Comparison of ENCODE assay signal across 17 cellular contexts in genomic region chr16:9124908-9125584, GRCh38. TPM values are rescaled to one million over a fixed set of nuclear protein-coding genes. Genes with fewer than 3 reads are reported as not detected.
DNase-seq lines count a peak whose midpoint lies in the region; ATAC-seq and TF ChIP-seq lines count a peak whose summit lies in the region.
"Had no signal": no experiment of that assay in that cellular context is flagged by ENCODE, and none has a peak within 500 bp of the region (broad histone marks: within the 10 kb centered on the region; RNA-seq: fewer than 3 reads in every experiment).

No MANE protein-coding gene starts in this region.

- no peak overlapping the region for H3K4me3 ChIP-seq in thyroid gland (replicated peaks in 1 of 3)
- H3K4me3 ChIP-seq: lower lobe of right lung had no signal

- H3K14ac ChIP-seq in H9 (ENCODE audit: insufficient read depth, low read length): no peak overlapping the region

- TF ChIP-seq POLR2A in thyroid gland (IDR thresholded peaks at IDR 0.05): no peak

- H3K79me1 ChIP-seq in H9 (ENCODE audit: insufficient read depth, low read depth, low read length, poor library complexity, severe bottlenecking): no peaks in the 10 kb centered on the region

- peaks cover 4% of the 10 kb centered on the region; the same call in 1 of the 2 replicates for H3K4me1 ChIP-seq in H9 (ENCODE audit: insufficient read depth, low read length)
- peaks cover 0 to 28% of the 10 kb centered on the region in 2 donors for H3K4me1 ChIP-seq in thyroid gland

- H3K4me3 Mint-ChIP-seq in H9 (no peak overlapping the region; a peak in 1 of 5 replicates), memory B cell (no peak overlapping the region)
- H3K4me3 Mint-ChIP-seq in activated T-helper 1 cell treated with anti-CD3 and anti-CD28 coated beads, Interleukin-12 subunit alpha, Interleukin-12 subunit beta, Interleukin-2, Interleukin-4 antibody, amounts not matched to agents 30 ng/mL and 10 ng/mL and 1 ng/mL, durations not matched to agents 14 hours and 24 hours and 36 hours: no peak overlapping the region

- H2AFZ ChIP-seq in H9 (ENCODE audit: low read length): no peak overlapping the region
- H2AFZ ChIP-seq: parathyroid adenoma had no signal

- H4K91ac ChIP-seq in H9 (ENCODE audit: insufficient read length, low read depth, low read length): no peak overlapping the region

- no peaks in the 10 kb centered on the region for H3K27me3 ChIP-seq in H9 (ENCODE audit: insufficient read depth, low read length)
- H3K27me3 ChIP-seq in thyroid gland: no peaks in the 10 kb centered on the region

- H2AK5ac ChIP-seq in H9 (ENCODE audit: insufficient read length, low read length): no peak overlapping the region

- H2BK15ac ChIP-seq in H9 (ENCODE audit: low read depth, low read length): no peak overlapping the region

- no peak overlapping the region for H3K18ac ChIP-seq in H9 (ENCODE audit: insufficient read length, low read depth, low read length)

- TF ChIP-seq CTCF in C4-2B (conservative IDR thresholded peaks at IDR 0.05) (no peak), H9 (conservative IDR thresholded peaks at IDR 0.05) (peak; percentile 41), thyroid gland (IDR thresholded peaks at IDR 0.05) (no peak)

- no peaks in the 10 kb centered on the region for H3K23me2 ChIP-seq in H9 (ENCODE audit: insufficient read length, low read depth, low read length, poor library complexity, severe bottlenecking)

- H3K36me3 ChIP-seq in thyroid gland: peaks cover 3 to 4% of the 10 kb centered on the region in 2 donors

- H3K9me3 Mint-ChIP-seq in H9: no peaks in the 10 kb centered on the region
- no peaks in the 10 kb centered on the region for H3K9me3 Mint-ChIP-seq in activated T-helper 1 cell treated with anti-CD3 and anti-CD28 coated beads, Interleukin-12 subunit alpha, Interleukin-12 subunit beta, Interleukin-2, Interleukin-4 antibody, amounts not matched to agents 30 ng/mL and 10 ng/mL and 1 ng/mL, durations not matched to agents 14 hours and 24 hours and 36 hours
- no peaks in the 10 kb centered on the region for H3K9me3 Mint-ChIP-seq in memory B cell

- no CpG with 5 or more reads among the region's 12 CpGs for WGBS in H9 (ENCODE audit: extremely low coverage, insufficient read length, low lambda C conversion rate)
- 77% methylated on average over 12 of the region's 12 CpGs for WGBS in thyroid gland, 2 donors

- H3K56ac ChIP-seq in H9 (ENCODE audit: insufficient read length, low read depth, low read length): no peak overlapping the region

- DNase-seq in H9 (peak; percentile 66), memory B cell (ENCODE audit: low spot score in 2 of 2) (no peak), HUDEP-2 (lab: John Stamatoyannopoulos, UW; ENCODE audit: unreplicated experiment in 76 of 76) (no peak), thyroid gland (no peak), germinal center (ENCODE audit: low spot score) (no peak)
- DNase-seq in activated T-helper 1 cell treated with anti-CD3 and anti-CD28 coated beads, Interleukin-12 subunit alpha, Interleukin-12 subunit beta, Interleukin-2, Interleukin-4 antibody, amounts not matched to agents 30 ng/mL and 10 ng/mL and 1 ng/mL, durations not matched to agents 14 hours and 24 hours and 36 hours (ENCODE audit: low spot score): no peak
- DNase-seq: activated CD4-positive, alpha-beta T cell treated with anti-CD3 and anti-CD28 coated beads, Interleukin-2, amount 50 U/mL, for 1 hour; amniotic stem cell; lower lobe of right lung; NCI-H1048; NCI-H510A treated with DMSO at 0.1 percent for 48 hours; SIG-M5; stimulated activated CD4-positive, alpha-beta T cell treated with anti-CD3 and anti-CD28 coated beads, Interleukin-1b, Interleukin-23, amount 100 ng/mL, for 48 hours; stimulated activated naive CD4-positive, alpha-beta T cell had no signal

- H3K4ac ChIP-seq in H9 (ENCODE audit: low read depth, low read length): no peak overlapping the region

- intact Hi-C loops in activated T-helper 1 cell treated with anti-CD3 and anti-CD28 coated beads, Interleukin-12 subunit alpha, Interleukin-12 subunit beta, Interleukin-2, Interleukin-4 antibody, amounts not matched to agents 30 ng/mL and 10 ng/mL and 1 ng/mL, durations not matched to agents 14 hours and 24 hours and 36 hours (cut with micrococcal nuclease): loop anchor here (5.0 kb wide), 2 partner anchors 163 to 503 kb away; partner anchors contain the start of genes METTL22 and USP7
- intact Hi-C loops in thyroid gland (cut with DNase I): no loop called here

- H3K4me1 Mint-ChIP-seq in H9 (peaks cover 23 to 26% of the 10 kb centered on the region in 2 experiments), memory B cell (peaks cover 46% of the 10 kb centered on the region)
- peaks cover 52% of the 10 kb centered on the region for H3K4me1 Mint-ChIP-seq in activated T-helper 1 cell treated with anti-CD3 and anti-CD28 coated beads, Interleukin-12 subunit alpha, Interleukin-12 subunit beta, Interleukin-2, Interleukin-4 antibody, amounts not matched to agents 30 ng/mL and 10 ng/mL and 1 ng/mL, durations not matched to agents 14 hours and 24 hours and 36 hours (ENCODE audit: low read depth)

- no peak overlapping the region for H3K23ac ChIP-seq in H9 (ENCODE audit: insufficient read length, low read depth, low read length)

- ATAC-seq in memory B cell (ENCODE audit: low read depth): no peak
- no peak for ATAC-seq in HG03097 (IDR thresholded peaks at IDR 0.05; ENCODE audit: low FRiP score, unreplicated experiment)
- ATAC-seq: lower lobe of right lung had no signal

- no peak overlapping the region for H4K5ac ChIP-seq in H9 (ENCODE audit: insufficient read length, low read depth, low read length)

- no peak overlapping the region for H2BK5ac ChIP-seq in H9 (ENCODE audit: insufficient read length, low read length)

- no peak overlapping the region for H4K8ac ChIP-seq in H9 (replicated peaks; ENCODE audit: insufficient read length, low read depth, low read length)

- no peak overlapping the region for H2BK20ac ChIP-seq in H9 (ENCODE audit: low read depth, low read length, poor library complexity, severe bottlenecking)

- H3K27ac ChIP-seq in C4-2B: peak overlapping the region; percentile 68
- no peak overlapping the region for H3K27ac ChIP-seq in H9 (ENCODE audit: insufficient read length, low read depth, low read length)
- no peak overlapping the region for H3K27ac ChIP-seq in thyroid gland
- H3K27ac ChIP-seq: lower lobe of right lung, parathyroid adenoma had no signal

- H2BK12ac ChIP-seq in H9 (ENCODE audit: insufficient read length, low read depth, low read length): no peak overlapping the region

- H4K20me1 ChIP-seq in H9 (ENCODE audit: control insufficient read depth, insufficient read depth, insufficient read length): no peaks in the 10 kb centered on the region

- H3K36me3 Mint-ChIP-seq in H9 (ENCODE audit: insufficient read depth in 1 of 3, low read depth in 3 of 3): peaks cover 12 to 22% (median 16%) of the 10 kb centered on the region in 3 experiments; a peak in 6 of 7 replicates
- H3K36me3 Mint-ChIP-seq in activated T-helper 1 cell treated with anti-CD3 and anti-CD28 coated beads, Interleukin-12 subunit alpha, Interleukin-12 subunit beta, Interleukin-2, Interleukin-4 antibody, amounts not matched to agents 30 ng/mL and 10 ng/mL and 1 ng/mL, durations not matched to agents 14 hours and 24 hours and 36 hours (ENCODE audit: low read depth): peaks cover 8% of the 10 kb centered on the region
- H3K36me3 Mint-ChIP-seq in memory B cell: no peaks in the 10 kb centered on the region

- H3K27ac Mint-ChIP-seq in H9 (no peak overlapping the region; a peak in 1 of 7 replicates), memory B cell (peak overlapping the region; percentile 31)
- H3K27ac Mint-ChIP-seq in activated T-helper 1 cell treated with anti-CD3 and anti-CD28 coated beads, Interleukin-12 subunit alpha, Interleukin-12 subunit beta, Interleukin-2, Interleukin-4 antibody, amounts not matched to agents 30 ng/mL and 10 ng/mL and 1 ng/mL, durations not matched to agents 14 hours and 24 hours and 36 hours: peak overlapping the region; percentile 14

- H3K27me3 Mint-ChIP-seq in H9 (ENCODE audit: low read depth): no peaks in the 10 kb centered on the region
- H3K27me3 Mint-ChIP-seq in activated T-helper 1 cell treated with anti-CD3 and anti-CD28 coated beads, Interleukin-12 subunit alpha, Interleukin-12 subunit beta, Interleukin-2, Interleukin-4 antibody, amounts not matched to agents 30 ng/mL and 10 ng/mL and 1 ng/mL, durations not matched to agents 14 hours and 24 hours and 36 hours (ENCODE audit: insufficient read depth): no peaks in the 10 kb centered on the region
- H3K27me3 Mint-ChIP-seq in memory B cell: no peaks in the 10 kb centered on the region

- no peaks in the 10 kb centered on the region for H3K79me2 ChIP-seq in H9 (ENCODE audit: insufficient read depth, low read length)

- H2BK120ac ChIP-seq in H9 (ENCODE audit: low read depth, low read length, poor library complexity, severe bottlenecking): no peak overlapping the region

- no peak overlapping the region for H3K9ac ChIP-seq in H9 (ENCODE audit: extremely low read depth, insufficient read length, low read length)
- H3K9ac ChIP-seq: parathyroid adenoma had no signal

- H3T11ph ChIP-seq in H9 (ENCODE audit: low read length): no peak overlapping the region

- H3K9me3 ChIP-seq in H9 (ENCODE audit: control insufficient read depth, low read depth, low read length) (no peaks in the 10 kb centered on the region), thyroid gland (no peaks in the 10 kb centered on the region)
- H3K9me3 ChIP-seq: lower lobe of right lung had no signal

- no peak overlapping the region for H3K4me2 ChIP-seq in H9 (ENCODE audit: insufficient read depth, insufficient read length, low read length)

RNA-seq across cellular contexts. Expression of gene HAPSTR1, which starts 33.6 kb away (rescaled TPM):
- 80.1 and 85.2 TPM in 2 replicates for total RNA-seq in H9 (2021)
- 55.2 and 59.1 TPM in 2 replicates for total RNA-seq in activated T-helper 1 cell treated with anti-CD3 and anti-CD28 coated beads, Interleukin-12 subunit alpha, Interleukin-12 subunit beta, Interleukin-2, Interleukin-4 antibody, amounts not matched to agents 30 ng/mL and 10 ng/mL and 1 ng/mL, durations not matched to agents 14 hours and 24 hours and 36 hours
- 100 to 1,000 TPM in 1 of 4 donors, 10 to 100 TPM in 3; 59.0 to 107 (median 68.7) TPM for total RNA-seq in thyroid gland

Comparison
In these comparisons a context has a peak if more than half of its experiments do, and no peak if none do; other contexts are left out.
1. H3K27ac Mint-ChIP-seq: peak in activated T-helper 1 cell treated with anti-CD3 and anti-CD28 coated beads, Interleukin-12 subunit alpha, Interleukin-12 subunit beta, Interleukin-2, Interleukin-4 antibody, amounts not matched to agents 30 ng/mL and 10 ng/mL and 1 ng/mL, durations not matched to agents 14 hours and 24 hours and 36 hours (single experiment) and memory B cell (single experiment); none in H9 (0 of 3).